Comparison of ENCODE assay signal across 8 cellular contexts in the genomic region with DNA sequence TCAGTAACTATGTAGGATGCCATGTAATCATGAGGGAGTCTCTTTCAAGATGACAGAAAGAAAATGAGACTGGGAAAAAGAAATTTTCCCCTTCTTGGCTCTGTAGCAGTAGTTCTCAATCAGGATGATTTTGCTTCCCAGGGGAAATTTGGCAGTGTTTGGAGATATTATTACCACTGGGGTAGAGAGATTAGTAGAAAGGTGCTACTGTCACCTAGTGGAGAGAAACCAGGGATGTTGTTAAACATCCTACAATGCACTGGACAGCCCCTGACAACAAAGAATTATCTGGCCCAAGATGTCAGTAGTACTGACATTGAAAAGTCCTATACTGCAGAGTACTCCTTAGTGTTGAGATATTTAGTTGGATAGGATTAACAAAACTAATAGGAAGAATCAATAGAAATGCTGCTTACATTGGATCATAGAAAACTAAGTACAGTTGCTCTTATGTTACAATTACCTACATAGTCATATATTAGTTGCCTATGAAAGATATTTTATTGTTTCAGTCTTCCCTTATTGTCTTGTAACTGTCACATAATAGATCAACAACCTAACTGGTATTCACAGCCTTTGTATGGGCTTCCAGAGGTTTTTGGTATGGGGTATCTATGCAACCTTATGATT.
DNase-seq lines count a peak whose midpoint lies in the region; ATAC-seq, FAIRE-seq and TF ChIP-seq lines count a peak whose summit lies in the region.

No MANE protein-coding gene starts in this region.

- H3K4me3 ChIP-seq in osteoblast (ENCODE audit: insufficient read depth, low read length), result no peak overlapping the region

- FAIRE-seq in endometrium (lab: Jason Lieb, UNC), result peak; percentile 23

- no peaks in the 10 kb centered on the region for H3K79me2 ChIP-seq in osteoblast (ENCODE audit: insufficient read depth, low read length)

- TF ChIP-seq CTCF in GM20000 (IDR thresholded peaks at IDR 0.05; ENCODE audit: extremely low read depth, missing control alignments), result peak; percentile 15
- peak; percentile 71 for TF ChIP-seq CTCF in osteoblast (IDR thresholded peaks at IDR 0.05; ENCODE audit: extremely low read depth, low read depth, low read length)

- no peak overlapping the region for H2AFZ ChIP-seq in osteoblast (ENCODE audit: low read length)

- no peaks in the 10 kb centered on the region for H4K20me1 ChIP-seq in osteoblast (ENCODE audit: insufficient read depth, low read length)

- DNase-seq in Ammon's horn (ENCODE audit: low spot score), result peak; percentile 46
- DNase-seq in GM20000 (ENCODE audit: low spot score), result peak; percentile 5
- DNase-seq in NCI-H82 treated with DMSO at 0.1 percent for 48 hours (lab: John Stamatoyannopoulos, UW; ENCODE audit: unreplicated experiment), result peak; percentile 60
- DNase-seq in osteoblast (ENCODE audit: insufficient read length, low spot score, missing footprints), result no peak
- DNase-seq in NCI-H2196 treated with DMSO at 0.1 percent for 48 hours (lab: John Stamatoyannopoulos, UW; ENCODE audit: unreplicated experiment), result no peak
- no peak for DNase-seq in NCI-H510A treated with DMSO at 0.1 percent for 48 hours (lab: John Stamatoyannopoulos, UW)

- H3K27ac ChIP-seq in osteoblast (ENCODE audit: low read depth, low read length), result no peak overlapping the region

- peaks cover 11% of the 10 kb centered on the region for H3K4me1 ChIP-seq in osteoblast (ENCODE audit: insufficient read depth, low read length)

- H3K27me3 ChIP-seq in osteoblast (ENCODE audit: insufficient read depth, low read length), result no peaks in the 10 kb centered on the region

- H3K4me2 ChIP-seq in osteoblast (ENCODE audit: insufficient read depth, low read length), result no peak overlapping the region

- H3K9me3 ChIP-seq in osteoblast (ENCODE audit: low read depth, low read length), result no peaks in the 10 kb centered on the region

- H3K36me3 ChIP-seq in osteoblast (ENCODE audit: insufficient read depth, low read length), result no peaks in the 10 kb centered on the region

- ATAC-seq in HG03095 (IDR thresholded peaks at IDR 0.05; ENCODE audit: unreplicated experiment), result no peak

Comparison
In these comparisons a context has a peak if more than half of its experiments do, and no peak if none do; other contexts are left out.
1. DNase-seq: peak in Ammon's horn (single experiment), GM20000 (single experiment) and NCI-H82 treated with DMSO at 0.1 percent for 48 hours (single experiment); none in osteoblast (single experiment), NCI-H2196 treated with DMSO at 0.1 percent for 48 hours (single experiment) and NCI-H510A treated with DMSO at 0.1 percent for 48 hours (single experiment).